ENCODE assay signal across 2 cellular contexts in the genomic region with DNA sequence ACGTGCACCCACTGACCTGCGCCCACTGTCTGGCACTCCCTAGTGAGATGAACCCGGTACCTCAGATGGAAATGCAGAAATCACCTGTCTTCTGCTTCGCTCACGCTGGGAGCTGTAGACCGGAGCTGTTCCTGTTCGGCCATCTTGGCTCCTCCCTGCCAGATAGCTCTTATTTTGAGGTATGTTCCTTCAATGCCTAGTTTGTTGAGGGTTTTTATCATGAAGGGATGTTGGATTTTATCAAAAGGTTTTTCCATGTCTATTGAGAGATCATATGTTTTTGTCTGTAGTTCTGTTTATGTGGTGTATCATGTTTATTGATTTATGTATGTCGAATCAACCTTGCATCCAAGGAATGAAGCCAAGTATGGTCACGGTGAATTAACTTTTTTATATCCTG. TPM values are rescaled to one million over a fixed set of nuclear protein-coding genes. Genes with fewer than 3 reads are reported as not detected.
"Had no signal": no experiment of that assay in that cellular context is flagged by ENCODE, and none has a peak within 500 bp of the region (broad histone marks: within the 10 kb centered on the region; RNA-seq: fewer than 3 reads in every experiment).

No MANE protein-coding gene starts in this region.

RNA-seq across cellular contexts. Expression of gene CCDC80, which starts 24.1 kb away (rescaled TPM):
- total RNA-seq: activated CD8-positive, alpha-beta T cell treated with anti-CD3 and anti-CD28 coated beads, Interleukin-2, amount 10 ng/mL, durations not matched to agents 7 days and 5 days; activated naive CD8-positive, alpha-beta T cell treated with anti-CD3 and anti-CD28 coated beads, Interleukin-2, amount 10 ng/mL, durations not matched to agents 7 days and 5 days had no signal
